In genomic region chr11:118176400-118177134, GRCh38 we compare ENCODE assay signal across 13 cellular contexts. TPM values are rescaled to one million over a fixed set of nuclear protein-coding genes. Genes with fewer than 3 reads are reported as not detected.
DNase-seq lines count a peak whose midpoint lies in the region; ATAC-seq, FAIRE-seq and TF ChIP-seq lines count a peak whose summit lies in the region.
"Had no signal": no experiment of that assay in that cellular context is flagged by ENCODE, and none has a peak within 500 bp of the region (broad histone marks: within the 10 kb centered on the region; RNA-seq: fewer than 3 reads in every experiment).

A gene with protein sequence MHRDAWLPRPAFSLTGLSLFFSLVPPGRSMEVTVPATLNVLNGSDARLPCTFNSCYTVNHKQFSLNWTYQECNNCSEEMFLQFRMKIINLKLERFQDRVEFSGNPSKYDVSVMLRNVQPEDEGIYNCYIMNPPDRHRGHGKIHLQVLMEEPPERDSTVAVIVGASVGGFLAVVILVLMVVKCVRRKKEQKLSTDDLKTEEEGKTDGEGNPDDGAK (minus strand): TSS chr11:118176639. CDS start chr11:118176431, 208 bp downstream.

- FAIRE-seq in A549 (lab: Jason Lieb, UNC) = no peak

- H3K27me3 Mint-ChIP-seq in nephron progenitor cell (ENCODE audit: low read depth, poor library complexity) = peaks cover 53% of the 10 kb centered on the region

- peak within 1 kb of the TSS in 1 of 2 experiments; percentile 19; a peak in 3 of 6 replicates for H3K27ac ChIP-seq in A549
- H3K27ac ChIP-seq in Peyer's patch = peak within 1 kb of the TSS in 1 of 4 donors; percentile 10
- H3K27ac ChIP-seq in cardiac muscle cell = no peak within 1 kb of the TSS

- H3K4me1 ChIP-seq in A549 (peaks cover 14% of the 10 kb centered on the region), Peyer's patch (peaks cover 0 to 4% (median 2%) of the 10 kb centered on the region in 4 donors), cardiac muscle cell (ENCODE audit: low read depth) (peaks cover 18% of the 10 kb centered on the region)

- peak within 1 kb of the TSS; percentile 82 for H3K4me3 Mint-ChIP-seq in nephron progenitor cell
- H3K4me3 Mint-ChIP-seq: activated naive CD8-positive, alpha-beta T cell treated with anti-CD3 and anti-CD28 coated beads, Interleukin-2, amount 50 U/mL, for 24 hours; IgD-negative memory B cell; stimulated activated naive CD8-positive, alpha-beta T cell treated with anti-CD3 and anti-CD28 coated beads, Interleukin-15, Interleukin-2, amounts not matched to agents 100 ng/mL and 50 ng/mL, for 24 hours had no signal

- no peaks in the 10 kb centered on the region for H3K36me3 Mint-ChIP-seq in nephron progenitor cell (ENCODE audit: low read depth)
- H3K36me3 Mint-ChIP-seq: IgD-negative memory B cell had no signal

- WGBS in A549 (ENCODE audit: missing lambda C conversion rate) = 54% methylated on average over 10 of the region's 10 CpGs

- TF ChIP-seq EP300 in A549 (IDR thresholded peaks at IDR 0.05) = no peak

- H3K4me3 ChIP-seq in A549 = no peak within 1 kb of the TSS
- H3K4me3 ChIP-seq in Peyer's patch = peak within 1 kb of the TSS in 3 of 4 donors; percentile 1 to 39 (median 3)
- peak within 1 kb of the TSS; percentile 42 for H3K4me3 ChIP-seq in cardiac muscle cell

- H3K4me2 ChIP-seq in A549 = peak within 1 kb of the TSS; percentile 37; the same call in 1 of the 3 replicates

- peaks cover 39% of the 10 kb centered on the region for H3K4me1 Mint-ChIP-seq in nephron progenitor cell

- no peaks in the 10 kb centered on the region for H3K9me3 Mint-ChIP-seq in nephron progenitor cell
- H3K9me3 Mint-ChIP-seq: activated naive CD8-positive, alpha-beta T cell treated with anti-CD3 and anti-CD28 coated beads, Interleukin-2, amount 50 U/mL, for 24 hours; IgD-negative memory B cell; stimulated activated naive CD8-positive, alpha-beta T cell treated with anti-CD3 and anti-CD28 coated beads, Interleukin-15, Interleukin-2, amounts not matched to agents 100 ng/mL and 50 ng/mL, for 24 hours had no signal

- CTCF ChIA-PET in A549 (lab: Yijun Ruan, JAX) = interaction anchor here (1.0 kb wide), 1 partner anchor 22 kb away, joined by 7 read pairs; no protein-coding TSS in a partner anchor

- H3K27me3 ChIP-seq in Peyer's patch (no peaks in the 10 kb centered on the region), cardiac muscle cell (peaks cover 21% of the 10 kb centered on the region)

- TF ChIP-seq POLR2A in A549 (IDR thresholded peaks at IDR 0.05; ENCODE audit: low read length) (no peak), Peyer's patch (IDR thresholded peaks at IDR 0.05) (no peak)

- POLR2A ChIA-PET in A549 (lab: Yijun Ruan, JAX) = no interaction called here

- DNase-seq in A549 (ENCODE audit: low read depth in 1 of 2, low spot score in 1 of 2) (no peak), Peyer's patch (no peak), cardiac muscle cell (ENCODE audit: low read depth in 1 of 2, low spot score in 1 of 2) (peak; percentile 30 to 55), nephron progenitor cell (no peak), NCI-H2029 treated with DMSO at 0.1 percent for 48 hours (lab: John Stamatoyannopoulos, UW) (no peak), SHP77 treated with DMSO at 0.1 percent for 48 hours (lab: John Stamatoyannopoulos, UW) (no peak), H4 (ENCODE audit: low spot score) (no peak)
- DNase-seq: activated naive CD8-positive, alpha-beta T cell treated with anti-CD3 and anti-CD28 coated beads, Interleukin-2, amount 50 U/mL, for 24 hours; foreskin melanocyte; NCI-H774 had no signal

- no peaks in the 10 kb centered on the region for H3K9me3 ChIP-seq in A549
- no peaks in the 10 kb centered on the region for H3K9me3 ChIP-seq in Peyer's patch
- H3K9me3 ChIP-seq in cardiac muscle cell (ENCODE audit: low read depth) = no peaks in the 10 kb centered on the region

- TF ChIP-seq CTCF in A549 (IDR thresholded peaks at IDR 0.05) (no peak), Peyer's patch (IDR thresholded peaks at IDR 0.05) (no peak), cardiac muscle cell (IDR thresholded peaks at IDR 0.05; ENCODE audit: low read depth, low read length) (no peak), nephron progenitor cell (IDR thresholded peaks at IDR 0.05) (no peak)

- ATAC-seq in A549 (no peak), HG03571 (IDR thresholded peaks at IDR 0.05; ENCODE audit: unreplicated experiment) (no peak)
- ATAC-seq: activated naive CD8-positive, alpha-beta T cell treated with anti-CD3 and anti-CD28 coated beads, Interleukin-2, amount 50 U/mL, for 24 hours had no signal

- H3K36me3 ChIP-seq in Peyer's patch (no peaks in the 10 kb centered on the region), cardiac muscle cell (no peaks in the 10 kb centered on the region)

- TF ChIP-seq RAD21 in A549 (conservative IDR thresholded peaks at IDR 0.05 in 1 of 2, IDR thresholded peaks at IDR 0.05 in 1 of 2) = no peak

- no peak within 1 kb of the TSS for H3K27ac Mint-ChIP-seq in nephron progenitor cell
- H3K27ac Mint-ChIP-seq: activated naive CD8-positive, alpha-beta T cell treated with anti-CD3 and anti-CD28 coated beads, Interleukin-2, amount 50 U/mL, for 24 hours; IgD-negative memory B cell; stimulated activated naive CD8-positive, alpha-beta T cell treated with anti-CD3 and anti-CD28 coated beads, Interleukin-15, Interleukin-2, amounts not matched to agents 100 ng/mL and 50 ng/mL, for 24 hours had no signal

TF ChIP-seq in A549, 52 proteins besides CTCF, POLR2A, EP300 and RAD21:
- no peak for TF ChIP-seq SREBF2 (IDR thresholded peaks at IDR 0.05)
- TF ChIP-seq POLR2AphosphoS2 (conservative IDR thresholded peaks at IDR 0.05; ENCODE audit: low read length) = no peak
- TF ChIP-seq ZFP36 (IDR thresholded peaks at IDR 0.05; ENCODE audit: borderline replicate concordance, partially characterized antibody) = no peak
- TF ChIP-seq, protein P1, sequence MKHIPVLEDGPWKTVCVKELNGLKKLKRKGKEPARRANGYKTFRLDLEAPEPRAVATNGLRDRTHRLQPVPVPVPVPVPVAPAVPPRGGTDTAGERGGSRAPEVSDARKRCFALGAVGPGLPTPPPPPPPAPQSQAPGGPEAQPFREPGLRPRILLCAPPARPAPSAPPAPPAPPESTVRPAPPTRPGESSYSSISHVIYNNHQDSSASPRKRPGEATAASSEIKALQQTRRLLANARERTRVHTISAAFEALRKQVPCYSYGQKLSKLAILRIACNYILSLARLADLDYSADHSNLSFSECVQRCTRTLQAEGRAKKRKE (CRISPR knock-in tag; IDR thresholded peaks at IDR 0.05; ENCODE audit: low read depth) = no peak
- no peak for TF ChIP-seq CHD2 (IDR thresholded peaks at IDR 0.05; ENCODE audit: low read length, partially characterized antibody)
- no peak for TF ChIP-seq EHF (CRISPR knock-in tag; IDR thresholded peaks at IDR 0.05)
- TF ChIP-seq, protein P2, sequence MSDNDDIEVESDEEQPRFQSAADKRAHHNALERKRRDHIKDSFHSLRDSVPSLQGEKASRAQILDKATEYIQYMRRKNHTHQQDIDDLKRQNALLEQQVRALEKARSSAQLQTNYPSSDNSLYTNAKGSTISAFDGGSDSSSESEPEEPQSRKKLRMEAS (IDR thresholded peaks at IDR 0.05) = no peak
- no peak for TF ChIP-seq TP53 (CRISPR knock-in tag; IDR thresholded peaks at IDR 0.05)
- TF ChIP-seq KDM1A (IDR thresholded peaks at IDR 0.05; ENCODE audit: low read depth) = no peak
- TF ChIP-seq HEYL (CRISPR knock-in tag; IDR thresholded peaks at IDR 0.05) = no peak
- no peak for TF ChIP-seq FOSL2 (IDR thresholded peaks at IDR 0.05)
- TF ChIP-seq FOSL2 (CRISPR knock-in tag; IDR thresholded peaks at IDR 0.05) = no peak
- TF ChIP-seq CEBPB (IDR thresholded peaks at IDR 0.05) = no peak
- no peak for TF ChIP-seq BCL3 (IDR thresholded peaks at IDR 0.05)
- no peak for TF ChIP-seq KDM5A (IDR thresholded peaks at IDR 0.05)

RNA-seq across cellular contexts. Expression of the gene that starts here (rescaled TPM):
- polyA plus RNA-seq in A549 (2011; rRNA removed) (not detected in 2 replicates), A549 (2017; fragmentation: RNase III; extraction: RNeasy Plus Mini Kit Qiagen cat#74134 plus additional on column Dnase treatment) (not detected in 3 replicates), cardiac muscle cell (0.87 and 2.2 TPM in 2 replicates)
- not detected in 2 replicates for polyA plus RNA-seq in A549 (2012; cell fraction: cytosol; rRNA removed)
- polyA plus RNA-seq in A549 (2012; cell fraction: nucleus; rRNA removed) = not detected in 2 replicates
- not detected in 2 replicates for polyA minus RNA-seq in A549 (2011; rRNA and poly(A)+ RNA removed)
- total RNA-seq in Peyer's patch (under 1 TPM in 2 of 4 donors, not detected in 2; 0.13 to 0.38 TPM), cardiac muscle cell (1.5 and 2.5 TPM in 2 replicates)
- total RNA-seq in H4 (2014; rRNA removed; shearing (Covaris generic)) = not detected in 2 replicates
- polyA plus RNA-seq: IgD-negative memory B cell had no signal

Comparison
In these comparisons a context has a peak if more than half of its experiments do, and no peak if none do; other contexts are left out.
1. DNase-seq: peak in cardiac muscle cell (2 of 2); none in A549 (0 of 2), Peyer's patch (0 of 3), nephron progenitor cell (single experiment), NCI-H2029 treated with DMSO at 0.1 percent for 48 hours (single experiment), SHP77 treated with DMSO at 0.1 percent for 48 hours (single experiment) and H4 (single experiment).